ENCODE assay signal across 1 cellular context in genomic region chr21:31282095-31282709, GRCh38.
TF ChIP-seq lines count a peak whose summit lies in the region.

No MANE protein-coding gene starts in this region.

TF ChIP-seq in K562, 482 proteins besides CTCF, POLR2A, EP300 and RAD21 (continued from another document):
- no peak for TF ChIP-seq IRF9 (tag; IDR thresholded peaks at IDR 0.05)
- peak in 1 of 2 experiments; percentile 62; a peak in 2 of 4 replicates for TF ChIP-seq FOXK2 (conservative IDR thresholded peaks at IDR 0.05 in 1 of 2, IDR thresholded peaks at IDR 0.05 in 1 of 2; ENCODE audit: low read depth in 2 of 2)
